Comparison of ENCODE assay signal across 27 cellular contexts in genomic region chr2:159179696-159180095, GRCh38.
"Had no signal": no experiment of that assay in that cellular context is flagged by ENCODE, and none has a peak within 500 bp of the region (broad histone marks: within the 10 kb centered on the region; RNA-seq: fewer than 3 reads in every experiment).

No MANE protein-coding gene starts in this region.

- H3K4me1 Mint-ChIP-seq: activated B cell treated with CpG ODN at 0.5 μM for 24 hours; activated T-helper 17 cell treated with anti-CD3 and anti-CD28 coated beads, Interleukin-2, amount 50 U/mL, for 72 hours; naive B cell; T-helper 17 cell had no signal

- H3K4me1 ChIP-seq: psoas muscle had no signal

- H3K27me3 ChIP-seq: brain microvascular endothelial cell, esophagus squamous epithelium, spleen, upper lobe of left lung had no signal

- H3K9ac ChIP-seq: parathyroid adenoma had no signal

- H2AFZ ChIP-seq: parathyroid adenoma had no signal

- H3K4me3 Mint-ChIP-seq: activated B cell treated with CpG ODN at 0.5 μM for 24 hours; activated CD8-positive, alpha-beta T cell treated with anti-CD3 and anti-CD28 coated beads for 36 hours; activated T-cell treated with anti-CD3 and anti-CD28 coated beads, Interleukin-2, amount 50 U/mL, for 4 hours; activated T-helper 17 cell treated with anti-CD3 and anti-CD28 coated beads, Interleukin-2, amount 50 U/mL, for 72 hours; endodermal cell; mesothelial cell of epicardium; naive B cell; T-helper 17 cell had no signal

- H3K36me3 Mint-ChIP-seq: naive B cell had no signal

- DNase-seq: activated B cell treated with CpG ODN at 0.5 μM for 24 hours; activated CD4-positive, alpha-beta T cell treated with anti-CD3 and anti-CD28 coated beads, Interleukin-2, amount 50 U/mL, for 1 hour; activated CD8-positive, alpha-beta T cell treated with anti-CD3 and anti-CD28 coated beads for 36 hours; activated gamma-delta T cell treated with Interleukin-2 at 50 U/mL for 16 hours; activated naive CD4-positive, alpha-beta T cell treated with anti-CD3 and anti-CD28 coated beads, Interleukin-2, amount 50 U/mL, for 16 hours; activated T-cell treated with anti-CD3 and anti-CD28 coated beads, Interleukin-2, amount 50 U/mL, for 4 hours; amniotic stem cell; brain microvascular endothelial cell; endodermal cell; esophagus squamous epithelium; foreskin melanocyte; kidney glomerular epithelial cell; naive B cell; occipital lobe; psoas muscle; spleen; stimulated activated CD4-positive, alpha-beta T cell treated with anti-CD3 and anti-CD28 coated beads, Interleukin-4, amount 100 ng/mL, for 1 hour; stimulated activated naive CD8-positive, alpha-beta T cell treated with anti-CD3 and anti-CD28 coated beads, Interleukin-15, Interleukin-2, amounts not matched to agents 100 U/mL and 50 U/mL, for 24 hours; T-helper 17 cell; T1000; upper lobe of left lung had no signal

- ATAC-seq: activated CD8-positive, alpha-beta T cell treated with anti-CD3 and anti-CD28 coated beads for 36 hours; activated T-cell treated with anti-CD3 and anti-CD28 coated beads, Interleukin-2, amount 50 U/mL, for 4 hours; left lobe of liver; psoas muscle; stimulated activated naive CD8-positive, alpha-beta T cell treated with anti-CD3 and anti-CD28 coated beads, Interleukin-15, Interleukin-2, amounts not matched to agents 100 U/mL and 50 U/mL, for 24 hours; T-helper 17 cell had no signal

- H3K27ac Mint-ChIP-seq: activated B cell treated with CpG ODN at 0.5 μM for 24 hours; activated CD8-positive, alpha-beta T cell treated with anti-CD3 and anti-CD28 coated beads for 36 hours; activated T-helper 17 cell treated with anti-CD3 and anti-CD28 coated beads, Interleukin-2, amount 50 U/mL, for 72 hours; endodermal cell; naive B cell; T-helper 17 cell had no signal

- H3K27ac ChIP-seq: brain microvascular endothelial cell, coronary artery, esophagus squamous epithelium, parathyroid adenoma, psoas muscle, spleen, thoracic aorta, upper lobe of left lung had no signal

- H3K27me3 Mint-ChIP-seq: activated B cell treated with CpG ODN at 0.5 μM for 24 hours; activated CD8-positive, alpha-beta T cell treated with anti-CD3 and anti-CD28 coated beads for 36 hours; activated T-helper 17 cell treated with anti-CD3 and anti-CD28 coated beads, Interleukin-2, amount 50 U/mL, for 72 hours had no signal

- H3K9me3 ChIP-seq: esophagus squamous epithelium, psoas muscle, spleen, thoracic aorta, upper lobe of left lung had no signal

- H3K9me3 Mint-ChIP-seq: activated B cell treated with CpG ODN at 0.5 μM for 24 hours; activated CD8-positive, alpha-beta T cell treated with anti-CD3 and anti-CD28 coated beads for 36 hours; activated T-cell treated with anti-CD3 and anti-CD28 coated beads, Interleukin-2, amount 50 U/mL, for 4 hours; activated T-helper 17 cell treated with anti-CD3 and anti-CD28 coated beads, Interleukin-2, amount 50 U/mL, for 72 hours; endodermal cell; mesothelial cell of epicardium; naive B cell had no signal

- H3K79me2 ChIP-seq: parathyroid adenoma had no signal

- H3K4me3 ChIP-seq: coronary artery, esophagus squamous epithelium, psoas muscle, spleen, thoracic aorta, upper lobe of left lung had no signal
